In the genomic region with DNA sequence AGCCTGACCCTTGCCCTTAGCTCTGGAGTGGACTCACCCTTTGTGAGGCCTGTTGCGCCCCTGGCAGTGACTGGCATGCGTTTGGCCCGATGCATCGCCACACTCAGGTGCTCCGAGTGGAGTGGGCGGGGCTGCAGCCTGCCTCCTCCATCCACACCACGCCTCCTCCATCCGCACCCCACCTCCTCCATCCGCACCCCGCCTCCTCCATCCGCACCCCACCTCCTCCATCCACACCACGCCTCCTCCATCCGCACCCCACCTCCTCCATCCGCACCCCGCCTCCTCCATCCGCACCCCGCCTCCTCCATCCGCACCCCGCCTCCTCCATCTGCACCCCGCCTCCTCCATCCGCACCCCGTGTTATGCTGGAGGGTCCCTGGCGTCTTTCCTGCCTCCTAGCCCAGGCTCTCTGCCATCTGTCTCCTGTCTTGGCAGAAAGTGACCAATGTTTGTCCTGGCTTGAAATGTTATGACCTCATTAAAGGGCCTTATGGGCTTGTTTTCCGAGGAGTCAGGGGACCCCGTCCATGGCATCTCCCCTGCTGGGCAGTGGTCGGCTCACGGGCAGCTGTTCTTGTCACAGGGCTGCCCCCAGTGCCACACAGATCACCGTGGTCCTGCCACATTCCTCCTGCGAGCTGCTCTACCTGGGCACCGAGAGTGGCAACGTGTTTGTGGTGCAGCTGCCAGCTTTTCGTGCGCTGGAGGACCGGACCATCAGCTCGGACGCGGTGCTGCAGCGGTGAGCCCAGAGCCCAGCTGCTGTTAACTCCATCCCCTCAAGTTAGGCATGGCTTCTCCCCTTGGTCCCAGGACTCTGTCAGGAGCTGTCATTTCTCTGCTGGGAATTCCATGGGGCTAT, we compare ENCODE assay signal across 22 cellular contexts. TPM values are rescaled to one million over a fixed set of nuclear protein-coding genes. Genes with fewer than 3 reads are reported as not detected.
DNase-seq lines count a peak whose midpoint lies in the region; FAIRE-seq and TF ChIP-seq lines count a peak whose summit lies in the region.
"Had no signal": no experiment of that assay in that cellular context is flagged by ENCODE, and none has a peak within 500 bp of the region (broad histone marks: within the 10 kb centered on the region; RNA-seq: fewer than 3 reads in every experiment).

No MANE protein-coding gene starts in this region.

- TF ChIP-seq POLR2A in breast epithelium (IDR thresholded peaks at IDR 0.05) = no peak

- no peaks in the 10 kb centered on the region for H3K27me3 Mint-ChIP-seq in T-helper 2 cell treated with Interferon-gamma antibody and Interleukin-4, amounts not matched to agents 5 μg/mL and 100 μg/mL, for 36 hours (ENCODE audit: low read depth)
- H3K27me3 Mint-ChIP-seq: activated naive CD8-positive, alpha-beta T cell; CD4-positive, CD25-positive, alpha-beta regulatory T cell; stimulated activated memory B cell treated with anti-CD40 and anti-IgM and Interleukin-4, amounts not matched to agents 10 μg/mL and 1 μg/mL and 100 μg/mL, for 72 hours had no signal

- CTCF ChIA-PET in mammary epithelial cell (lab: Charles Lee; ENCODE audit: low non-redundant PET) = no interaction called here

- no peaks in the 10 kb centered on the region for H3K27me3 ChIP-seq in breast epithelium
- no peaks in the 10 kb centered on the region for H3K27me3 ChIP-seq in mammary epithelial cell (ENCODE audit: insufficient read depth, low read length)
- H3K27me3 ChIP-seq in layer of hippocampus (ENCODE audit: control insufficient read depth, insufficient read depth, low read length) = no peaks in the 10 kb centered on the region
- peaks cover 25% of the 10 kb centered on the region; the same call in 1 of the 2 replicates for H3K27me3 ChIP-seq in SJCRH30
- H3K27me3 ChIP-seq: brain microvascular endothelial cell, neutrophil, right atrium auricular region, tibial nerve had no signal

- H3K27ac Mint-ChIP-seq in T-helper 2 cell treated with Interferon-gamma antibody and Interleukin-4, amounts not matched to agents 5 μg/mL and 100 μg/mL, for 36 hours = no peak overlapping the region
- H3K27ac Mint-ChIP-seq: activated naive CD8-positive, alpha-beta T cell; activated T-cell treated with anti-CD3 and anti-CD28 coated beads, Interleukin-2, amount 50 U/mL, for 72 hours; CD4-positive, CD25-positive, alpha-beta regulatory T cell; stimulated activated memory B cell treated with anti-CD40 and anti-IgM and Interleukin-4, amounts not matched to agents 10 μg/mL and 1 μg/mL and 100 μg/mL, for 72 hours had no signal

- H3K9ac ChIP-seq in mammary epithelial cell (ENCODE audit: insufficient read depth, low read length) = no peak overlapping the region

- peak; percentile 48 for FAIRE-seq in urothelium cell line (lab: Jason Lieb, UNC)
- FAIRE-seq: frontal cortex had no signal

- intact Hi-C loops in breast epithelium (cut with DNase I; ENCODE audit: low total_unique reads) = no loop called here
- intact Hi-C loops in mammary epithelial cell (cut with micrococcal nuclease) = no loop called here

- no peaks in the 10 kb centered on the region for H3K4me1 Mint-ChIP-seq in T-helper 2 cell treated with Interferon-gamma antibody and Interleukin-4, amounts not matched to agents 5 μg/mL and 100 μg/mL, for 36 hours (ENCODE audit: low read depth)
- H3K4me1 Mint-ChIP-seq: CD4-positive, CD25-positive, alpha-beta regulatory T cell; stimulated activated memory B cell treated with anti-CD40 and anti-IgM and Interleukin-4, amounts not matched to agents 10 μg/mL and 1 μg/mL and 100 μg/mL, for 72 hours had no signal

- H3K4me2 ChIP-seq in mammary epithelial cell (ENCODE audit: insufficient read depth, low read depth, low read length) = no peak overlapping the region

- H3K9me3 ChIP-seq in breast epithelium (no peaks in the 10 kb centered on the region), mammary epithelial cell (replicated peaks; ENCODE audit: insufficient read depth, low read length) (no peaks in the 10 kb centered on the region), SJCRH30 (replicated peaks) (no peaks in the 10 kb centered on the region)
- H3K9me3 ChIP-seq: neutrophil, right atrium auricular region, tibial nerve had no signal

- in situ Hi-C loops in mammary epithelial cell (cut with MboI; ENCODE audit: low sequenced_read_pairs in 2 of 2) = no loop called here

- H3K36me3 ChIP-seq in breast epithelium (no peaks in the 10 kb centered on the region), mammary epithelial cell (ENCODE audit: insufficient read depth, low read length) (no peaks in the 10 kb centered on the region), SJCRH30 (no peaks in the 10 kb centered on the region)
- H3K36me3 ChIP-seq: brain microvascular endothelial cell, neutrophil had no signal

- H2AFZ ChIP-seq in mammary epithelial cell (ENCODE audit: low read depth, low read length) = no peak overlapping the region

- no peak overlapping the region for H3K4me3 Mint-ChIP-seq in T-helper 2 cell treated with Interferon-gamma antibody and Interleukin-4, amounts not matched to agents 5 μg/mL and 100 μg/mL, for 36 hours
- H3K4me3 Mint-ChIP-seq: activated naive CD8-positive, alpha-beta T cell; activated T-cell treated with anti-CD3 and anti-CD28 coated beads, Interleukin-2, amount 50 U/mL, for 72 hours; CD4-positive, CD25-positive, alpha-beta regulatory T cell; stimulated activated memory B cell treated with anti-CD40 and anti-IgM and Interleukin-4, amounts not matched to agents 10 μg/mL and 1 μg/mL and 100 μg/mL, for 72 hours had no signal

- no peak for TF ChIP-seq CTCF in breast epithelium (IDR thresholded peaks at IDR 0.05)
- no peak for TF ChIP-seq CTCF in mammary epithelial cell (conservative IDR thresholded peaks at IDR 0.05 in 1 of 2, IDR thresholded peaks at IDR 0.05 in 1 of 2; ENCODE audit: extremely low read depth in 1 of 2, insufficient read depth in 1 of 2, low read depth in 1 of 2, low read length in 2 of 2)

- no peak overlapping the region for H3K4me3 ChIP-seq in breast epithelium
- no peak overlapping the region for H3K4me3 ChIP-seq in mammary epithelial cell (replicated peaks in 1 of 3; ENCODE audit: insufficient read depth in 1 of 3, low read depth in 2 of 3, low read length in 3 of 3)
- no peak overlapping the region for H3K4me3 ChIP-seq in SJCRH30
- H3K4me3 ChIP-seq: right atrium auricular region, tibial nerve had no signal

- no peaks in the 10 kb centered on the region for H3K9me3 Mint-ChIP-seq in T-helper 2 cell treated with Interferon-gamma antibody and Interleukin-4, amounts not matched to agents 5 μg/mL and 100 μg/mL, for 36 hours
- H3K9me3 Mint-ChIP-seq: activated T-cell treated with anti-CD3 and anti-CD28 coated beads, Interleukin-2, amount 50 U/mL, for 72 hours; CD4-positive, CD25-positive, alpha-beta regulatory T cell; stimulated activated memory B cell treated with anti-CD40 and anti-IgM and Interleukin-4, amounts not matched to agents 10 μg/mL and 1 μg/mL and 100 μg/mL, for 72 hours had no signal

- WGBS in mammary epithelial cell (ENCODE audit: low coverage, missing lambda C conversion rate) = 80% methylated on average over 9 of the region's 38 CpGs

- DNase-seq in breast epithelium (ENCODE audit: low spot score in 2 of 2) = no peak
- no peak for DNase-seq in mammary epithelial cell
- DNase-seq in urothelium cell line (ENCODE audit: low spot score) = no peak
- DNase-seq in T-helper 2 cell treated with Interferon-gamma antibody and Interleukin-4, amounts not matched to agents 5 μg/mL and 100 μg/mL, for 36 hours (ENCODE audit: low spot score) = no peak
- no peak for DNase-seq in SJCRH30
- DNase-seq: ACHN; activated T-cell treated with anti-CD3 and anti-CD28 coated beads, Interleukin-2, amount 50 U/mL, for 72 hours; brain microvascular endothelial cell; dermis blood vessel endothelial cell; NCI-H1436; NCI-H69; OCI-M1; SIG-M5; stimulated activated CD4-positive, alpha-beta T cell treated with anti-CD3 and anti-CD28 coated beads, Interleukin-15, amount 100 ng/mL, for 24 hours had no signal

- H3K27ac ChIP-seq in breast epithelium (peak overlapping the region; percentile 53 to 82), mammary epithelial cell (ENCODE audit: insufficient read depth, low read depth, low read length) (no peak overlapping the region), layer of hippocampus (ENCODE audit: low read depth, low read length) (peak overlapping the region; percentile 88), SJCRH30 (no peak overlapping the region)
- H3K27ac ChIP-seq: brain microvascular endothelial cell, neutrophil, right atrium auricular region, tibial nerve had no signal

- H3K4me1 ChIP-seq in breast epithelium (peaks cover 0 to 12% of the 10 kb centered on the region in 2 donors), mammary epithelial cell (ENCODE audit: insufficient read depth, low read length) (no peaks in the 10 kb centered on the region), SJCRH30 (peaks cover 7% of the 10 kb centered on the region)

- no peaks in the 10 kb centered on the region for H4K20me1 ChIP-seq in mammary epithelial cell (ENCODE audit: insufficient read depth, low read length)

- H3K36me3 Mint-ChIP-seq in T-helper 2 cell treated with Interferon-gamma antibody and Interleukin-4, amounts not matched to agents 5 μg/mL and 100 μg/mL, for 36 hours (ENCODE audit: low read depth) = no peaks in the 10 kb centered on the region
- H3K36me3 Mint-ChIP-seq: activated naive CD8-positive, alpha-beta T cell had no signal

- BruUV-seq in mammary epithelial cell (replicated peaks; lab: Mats Ljungman, UMichigan) = no TSS peak

- dilution Hi-C loops in mammary epithelial cell (cut with HindIII; ENCODE audit: low sequenced_read_pairs) = no loop called here

- H3K79me2 ChIP-seq in mammary epithelial cell (ENCODE audit: insufficient read depth, low read length) = no peaks in the 10 kb centered on the region

RNA-seq across cellular contexts. Expression of a gene that starts 28.7 kb away (rescaled TPM):
- total RNA-seq in breast epithelium = 100 to 1,000 TPM in 1 of 3 donors, 10 to 100 TPM in 2; 65.3 to 121 (median 86.6) TPM
- 1 to 10 TPM; 5.2 to 5.8 TPM for total RNA-seq in mammary epithelial cell
- 0.31 TPM for polyA plus RNA-seq in mammary epithelial cell
- not detected for polyA minus RNA-seq in mammary epithelial cell
- total RNA-seq in SJCRH30 (2014; rRNA removed; shearing (Covaris generic)) = 0.02 TPM in 1 of 2 replicates, not detected in the other

RNA-seq across cellular contexts. Expression of a gene that starts 33.4 kb away (rescaled TPM):
- 10 to 100 TPM in 2 of 3 donors, 1 to 10 TPM in 1; 4.6 to 60.2 (median 52.4) TPM for total RNA-seq in breast epithelium
- 10 to 100 TPM; 22.3 to 25.7 TPM for total RNA-seq in mammary epithelial cell
- 15.4 TPM for polyA plus RNA-seq in mammary epithelial cell
- 11.0 TPM for polyA minus RNA-seq in mammary epithelial cell
- total RNA-seq in SJCRH30 (2014; rRNA removed; shearing (Covaris generic)) = not detected in 2 replicates

RNA-seq across cellular contexts. Expression of a gene that starts 42.6 kb away (rescaled TPM):
- total RNA-seq in breast epithelium (10 to 100 TPM; 18.4 to 34.7 (median 31.2) TPM), mammary epithelial cell (10 to 100 TPM; 10.2 to 19.6 TPM)
- polyA plus RNA-seq in mammary epithelial cell = 24.1 TPM
- polyA minus RNA-seq in mammary epithelial cell = 12.5 TPM
- 34.3 and 44.8 TPM in 2 replicates for total RNA-seq in SJCRH30 (2014; rRNA removed; shearing (Covaris generic))

RNA-seq across cellular contexts. Expression of a gene that starts 43.6 kb away (rescaled TPM):
- 10 to 100 TPM in 2 of 3 donors, 1 to 10 TPM in 1; 10.0 to 23.3 (median 14.6) TPM for total RNA-seq in breast epithelium
- total RNA-seq in mammary epithelial cell = 10 to 100 TPM; 10.5 to 22.1 TPM
- polyA plus RNA-seq in mammary epithelial cell = 6.6 TPM
- 7.0 TPM for polyA minus RNA-seq in mammary epithelial cell
- 6.9 and 9.3 TPM in 2 replicates for total RNA-seq in SJCRH30 (2014; rRNA removed; shearing (Covaris generic))

Comparison
In these comparisons a context has a peak if more than half of its experiments do, and no peak if none do; other contexts are left out.
1. H3K27ac ChIP-seq: peak in breast epithelium (2 of 2) and layer of hippocampus (single experiment); none in mammary epithelial cell (single experiment) and SJCRH30 (single experiment).
2. RNA of a gene that starts 28.7 kb away (total RNA-seq): 65.3 to 121 TPM in breast epithelium; 5.2 to 5.8 TPM in mammary epithelial cell and 0.02 TPM in SJCRH30; every median in the first group is over 4 times any median in the second.